Comparison of ENCODE assay signal across 8 cellular contexts in genomic region chr17:43170140-43170765, GRCh38. TPM values are rescaled to one million over a fixed set of nuclear protein-coding genes. Genes with fewer than 3 reads are reported as not detected.
A peak's percentile ranks its signal among the peaks of the same experiment; 100 is the strongest.
DNase-seq lines count a peak whose midpoint lies in the region; ATAC-seq and TF ChIP-seq lines count a peak whose summit lies in the region.

No MANE protein-coding gene starts in this region.

- H3K27me3 ChIP-seq in colonic mucosa = no peaks in the 10 kb centered on the region
- no peaks in the 10 kb centered on the region for H3K27me3 ChIP-seq in layer of hippocampus (ENCODE audit: control insufficient read depth, insufficient read depth, low read length)

- peaks cover 9% of the 10 kb centered on the region for H3K4me1 ChIP-seq in colonic mucosa

- H3K27ac ChIP-seq in colonic mucosa = peak overlapping the region; percentile 97
- H3K27ac ChIP-seq in layer of hippocampus (ENCODE audit: low read depth, low read length) = peak overlapping the region; percentile 98

- H3K36me3 ChIP-seq in colonic mucosa = no peaks in the 10 kb centered on the region

- no peak for TF ChIP-seq CTCF in colonic mucosa (IDR thresholded peaks at IDR 0.05)

- peak overlapping the region; percentile 66 to 97 for H3K9ac ChIP-seq in colonic mucosa (ENCODE audit: low read depth in 2 of 2, low read length in 2 of 2)

- H3K4me3 ChIP-seq in colonic mucosa = peak overlapping the region; percentile 70

- DNase-seq in Ammon's horn (ENCODE audit: low spot score) (peak; percentile 95), NCI-H524 (lab: John Stamatoyannopoulos, UW) (peak; percentile 89 to 97), colonic mucosa (peak; percentile 93)
- DNase-seq in activated CD4-positive, alpha-beta T cell treated with anti-CD3 and anti-CD28 coated beads for 4 hours = peak; percentile 85 to 86
- peak; percentile 69 to 74 for DNase-seq in stimulated activated CD4-positive, alpha-beta T cell treated with anti-CD3 and anti-CD28 coated beads, Interleukin-1b, Interleukin-23, amount 100 ng/mL, for 4 hours (ENCODE audit: low read depth in 2 of 2)

- H3K9me3 ChIP-seq in colonic mucosa = no peaks in the 10 kb centered on the region

- ATAC-seq in GM19324 (IDR thresholded peaks at IDR 0.05; ENCODE audit: low FRiP score, unreplicated experiment) = peak; percentile 71
- ATAC-seq in HG03457 (IDR thresholded peaks at IDR 0.05; ENCODE audit: unreplicated experiment) = peak; percentile 51

- intact Hi-C loops in colonic mucosa (cut with DNase I) = no loop called here

RNA-seq across cellular contexts. Expression of gene NBR1, which starts 0.8 kb away (rescaled TPM):
- 100 to 1,000 TPM in 1 of 2 donors, 10 to 100 TPM in 1; 92.8 to 159 TPM for total RNA-seq in colonic mucosa

RNA-seq across cellular contexts. Expression of gene TMEM106A, which starts 41.4 kb away (rescaled TPM):
- total RNA-seq in colonic mucosa = 10 to 100 TPM in 1 of 2 donors, 1 to 10 TPM in 1; 4.8 to 10.2 TPM

RNA-seq across cellular contexts. Expression of gene BRCA1, which starts 45.1 kb away (rescaled TPM):
- 10 to 100 TPM in 1 of 2 donors, 1 to 10 TPM in 1; 9.5 to 44.1 TPM for total RNA-seq in colonic mucosa

RNA-seq across cellular contexts. Expression of gene CCDC200, which starts 58.2 kb away (rescaled TPM):
- not detected for total RNA-seq in colonic mucosa

Comparison
In these comparisons a context has a peak if more than half of its experiments do, and no peak if none do; other contexts are left out.
1. Peak in every context shown above with its lines: DNase-seq, ATAC-seq, H3K4me3 ChIP-seq and H3K27ac ChIP-seq.